ENCODE assay signal across 24 cellular contexts in genomic region chr22:45051946-45052345, GRCh38. TPM values are rescaled to one million over a fixed set of nuclear protein-coding genes. Genes with fewer than 3 reads are reported as not detected.
"Had no signal": no experiment of that assay in that cellular context is flagged by ENCODE, and none has a peak within 500 bp of the region (broad histone marks: within the 10 kb centered on the region; RNA-seq: fewer than 3 reads in every experiment).

No MANE protein-coding gene starts in this region.

- H3K36me3 ChIP-seq: adrenal gland, MG63, Peyer's patch, SJSA1 had no signal

- H3K9me3 ChIP-seq: adrenal gland, MG63, Peyer's patch, SJSA1 had no signal

- H3K27ac Mint-ChIP-seq: activated CD8-positive, alpha-beta T cell treated with anti-CD3 and anti-CD28 coated beads for 36 hours; activated naive CD8-positive, alpha-beta T cell treated with anti-CD3 and anti-CD28 coated beads, Interleukin-2, amount 10 ng/mL, durations not matched to agents 7 days and 5 days; activated T-cell treated with anti-CD3 and anti-CD28 coated beads, Interleukin-2, amount 50 U/mL, for 72 hours; T-helper 2 cell treated with Interferon-gamma antibody and Interleukin-4, amounts not matched to agents 5 μg/mL and 100 μg/mL, for 36 hours had no signal

- H3K4me1 Mint-ChIP-seq: activated naive CD8-positive, alpha-beta T cell treated with anti-CD3 and anti-CD28 coated beads, Interleukin-2, amount 10 ng/mL, durations not matched to agents 7 days and 5 days had no signal

- H3K4me1 ChIP-seq: adrenal gland, Peyer's patch, SJSA1 had no signal

- H3K4me3 ChIP-seq: adrenal gland, MG63, Peyer's patch, SJSA1 had no signal

- H3K4me3 Mint-ChIP-seq: activated CD8-positive, alpha-beta T cell treated with anti-CD3 and anti-CD28 coated beads for 36 hours; activated naive CD8-positive, alpha-beta T cell treated with anti-CD3 and anti-CD28 coated beads, Interleukin-2, amount 10 ng/mL, durations not matched to agents 7 days and 5 days; activated T-cell treated with anti-CD3 and anti-CD28 coated beads, Interleukin-2, amount 50 U/mL, for 72 hours; T-helper 2 cell treated with Interferon-gamma antibody and Interleukin-4, amounts not matched to agents 5 μg/mL and 100 μg/mL, for 36 hours had no signal

- H3K27me3 ChIP-seq: Peyer's patch had no signal

- DNase-seq: activated CD4-positive, alpha-beta T cell treated with anti-CD3 and anti-CD28 coated beads for 4 hours; activated CD8-positive, alpha-beta memory T cell treated with anti-CD3 and anti-CD28 coated beads, Interleukin-2, amount 50 U/mL, for 4 hours; activated CD8-positive, alpha-beta T cell treated with anti-CD3 and anti-CD28 coated beads for 36 hours; activated naive CD4-positive, alpha-beta T cell treated with anti-CD3 and anti-CD28 coated beads, Interleukin-2, amount 50 U/mL, for 16 hours; activated naive CD8-positive, alpha-beta T cell treated with anti-CD3 and anti-CD28 coated beads, Interleukin-2, amount 10 ng/mL, durations not matched to agents 7 days and 5 days; activated T-cell treated with anti-CD3 and anti-CD28 coated beads, Interleukin-2, amount 50 U/mL, for 72 hours; adrenal gland; anterior cingulate cortex; MG63; MV-4-11; NCI-H1105; NCI-H1436; NCI-H187; NCI-H2081; NCI-H510A treated with DMSO at 0.1 percent for 48 hours; NCI-H69; Peyer's patch; Right ventricle myocardium superior; SW 1271 had no signal

- H3K27ac ChIP-seq: adrenal gland, Peyer's patch, RWPE1, SJSA1 had no signal

- ATAC-seq: activated CD4-positive, CD25-positive, alpha-beta regulatory T cell treated with anti-CD3 and anti-CD28 coated beads, Interleukin-2, amount 50 U/mL, for 24 hours; activated CD8-positive, alpha-beta T cell treated with anti-CD3 and anti-CD28 coated beads for 36 hours; activated T-cell treated with anti-CD3 and anti-CD28 coated beads, Interleukin-2, amount 50 U/mL, for 72 hours; SK-N-SH treated with all-trans-retinoic acid at 6 μM for 48 hours had no signal

- H3K36me3 Mint-ChIP-seq: activated naive CD8-positive, alpha-beta T cell treated with anti-CD3 and anti-CD28 coated beads, Interleukin-2, amount 10 ng/mL, durations not matched to agents 7 days and 5 days had no signal

RNA-seq across cellular contexts. Expression of gene PHF21B, which starts 42.1 kb away (rescaled TPM):
- total RNA-seq: activated naive CD8-positive, alpha-beta T cell treated with anti-CD3 and anti-CD28 coated beads, Interleukin-2, amount 10 ng/mL, durations not matched to agents 7 days and 5 days; Peyer's patch had no signal
